In genomic region chrX:51024106-51024696, GRCh38 we compare ENCODE assay signal across 18 cellular contexts.
DNase-seq lines count a peak whose midpoint lies in the region; ATAC-seq and TF ChIP-seq lines count a peak whose summit lies in the region.
"Had no signal": no experiment of that assay in that cellular context is flagged by ENCODE, and none has a peak within 500 bp of the region (broad histone marks: within the 10 kb centered on the region; RNA-seq: fewer than 3 reads in every experiment).

No MANE protein-coding gene starts in this region.

- no peak overlapping the region for H3K4me3 Mint-ChIP-seq in activated CD4-positive, alpha-beta T cell treated with anti-CD3 and anti-CD28 coated beads for 36 hours
- H3K4me3 Mint-ChIP-seq: naive thymus-derived CD8-positive, alpha-beta T cell; stimulated activated naive CD8-positive, alpha-beta T cell treated with anti-CD3 and anti-CD28 coated beads, Interleukin-15, Interleukin-2, amounts not matched to agents 100 ng/mL and 50 ng/mL, for 24 hours had no signal

- intact Hi-C loops in activated CD4-positive, alpha-beta T cell treated with anti-CD3 and anti-CD28 coated beads for 36 hours (cut with DNase I, micrococcal nuclease) = no loop called here

- CTCF ChIA-PET in activated CD4-positive, alpha-beta T cell treated with anti-CD3 and anti-CD28 coated beads for 36 hours (lab: Charles Lee) = no interaction called here

- in situ Hi-C loops in G401 (cut with HindIII; ENCODE audit: low sequenced_read_pairs) = no loop called here

- no peak overlapping the region for H3K27ac Mint-ChIP-seq in activated CD4-positive, alpha-beta T cell treated with anti-CD3 and anti-CD28 coated beads for 36 hours
- H3K27ac Mint-ChIP-seq: naive thymus-derived CD8-positive, alpha-beta T cell; stimulated activated naive CD8-positive, alpha-beta T cell treated with anti-CD3 and anti-CD28 coated beads, Interleukin-15, Interleukin-2, amounts not matched to agents 100 ng/mL and 50 ng/mL, for 24 hours had no signal

- no peak for TF ChIP-seq CTCF in epithelial cell of esophagus (IDR thresholded peaks at IDR 0.05; ENCODE audit: insufficient read depth, low read depth, low read length, missing control alignments)

- no peaks in the 10 kb centered on the region for H3K36me3 Mint-ChIP-seq in activated CD4-positive, alpha-beta T cell treated with anti-CD3 and anti-CD28 coated beads for 36 hours (ENCODE audit: low read depth)
- H3K36me3 Mint-ChIP-seq: naive thymus-derived CD8-positive, alpha-beta T cell had no signal

- ATAC-seq in GM18858 (IDR thresholded peaks at IDR 0.05; ENCODE audit: unreplicated experiment) = peak; percentile 86
- peak; percentile 59 for ATAC-seq in GM21423 (IDR thresholded peaks at IDR 0.05; ENCODE audit: unreplicated experiment)
- ATAC-seq in HG03103 (IDR thresholded peaks at IDR 0.05; ENCODE audit: low read depth, unreplicated experiment) = peak; percentile 74
- ATAC-seq in activated CD4-positive, alpha-beta T cell treated with anti-CD3 and anti-CD28 coated beads for 36 hours = no peak
- ATAC-seq in HG02571 (IDR thresholded peaks at IDR 0.05; ENCODE audit: unreplicated experiment) = no peak
- ATAC-seq: body of pancreas; naive thymus-derived CD8-positive, alpha-beta T cell had no signal

- POLR2A ChIA-PET in activated CD4-positive, alpha-beta T cell treated with anti-CD3 and anti-CD28 coated beads for 36 hours (lab: Charles Lee) = no interaction called here

- peaks cover 6% of the 10 kb centered on the region for H3K27me3 Mint-ChIP-seq in activated CD4-positive, alpha-beta T cell treated with anti-CD3 and anti-CD28 coated beads for 36 hours
- H3K27me3 Mint-ChIP-seq: stimulated activated naive CD8-positive, alpha-beta T cell treated with anti-CD3 and anti-CD28 coated beads, Interleukin-15, Interleukin-2, amounts not matched to agents 100 ng/mL and 50 ng/mL, for 24 hours had no signal

- DNase-seq in epithelial cell of esophagus (ENCODE audit: low read depth) (peak; percentile 16), G401 (ENCODE audit: low spot score) (no peak), RKO (ENCODE audit: low spot score) (no peak)
- no peak for DNase-seq in activated CD4-positive, alpha-beta T cell treated with anti-CD3 and anti-CD28 coated beads for 36 hours
- DNase-seq: activated CD4-positive, alpha-beta T cell treated with anti-CD3 and anti-CD28 coated beads, Interleukin-2, amount 50 U/mL, for 48 hours; body of pancreas; GF-D8; naive thymus-derived CD8-positive, alpha-beta T cell; NCI-H2081; retina; stimulated activated CD4-positive, alpha-beta T cell treated with anti-CD3 and anti-CD28 coated beads, Interleukin-4, amount 100 ng/mL, for 4 hours; T-helper 2 cell had no signal

- H3K9me3 Mint-ChIP-seq in activated CD4-positive, alpha-beta T cell treated with anti-CD3 and anti-CD28 coated beads for 36 hours (ENCODE audit: low read depth) = no peaks in the 10 kb centered on the region
- H3K9me3 Mint-ChIP-seq: stimulated activated naive CD8-positive, alpha-beta T cell treated with anti-CD3 and anti-CD28 coated beads, Interleukin-15, Interleukin-2, amounts not matched to agents 100 ng/mL and 50 ng/mL, for 24 hours had no signal

- H3K4me1 Mint-ChIP-seq in activated CD4-positive, alpha-beta T cell treated with anti-CD3 and anti-CD28 coated beads for 36 hours = no peaks in the 10 kb centered on the region
- H3K4me1 Mint-ChIP-seq: naive thymus-derived CD8-positive, alpha-beta T cell had no signal

- no peak overlapping the region for H3K4me3 ChIP-seq in epithelial cell of esophagus (ENCODE audit: low read length)
- H3K4me3 ChIP-seq: BLaER1 treated with 17β-estradiol and CSF1 and Interleukin-3, amounts not matched to agents 10 nM and 100 nM; body of pancreas had no signal

Comparison
In these comparisons a context has a peak if more than half of its experiments do, and no peak if none do; other contexts are left out.
1. ATAC-seq: peak in GM18858 (single experiment), GM21423 (single experiment) and HG03103 (single experiment); none in activated CD4-positive, alpha-beta T cell treated with anti-CD3 and anti-CD28 coated beads for 36 hours (single experiment) and HG02571 (single experiment).